In genomic region chr19:46369817-46370216, GRCh38 we compare ENCODE assay signal across 26 cellular contexts. TPM values are rescaled to one million over a fixed set of nuclear protein-coding genes. Genes with fewer than 3 reads are reported as not detected.
DNase-seq lines count a peak whose midpoint lies in the region; ATAC-seq and TF ChIP-seq lines count a peak whose summit lies in the region.
"Had no signal": no experiment of that assay in that cellular context is flagged by ENCODE, and none has a peak within 500 bp of the region (broad histone marks: within the 10 kb centered on the region; RNA-seq: fewer than 3 reads in every experiment).

No MANE protein-coding gene starts in this region.

- no peak for TF ChIP-seq CTCF in Calu3 (IDR thresholded peaks at IDR 0.05; ENCODE audit: unreplicated experiment)

- DNase-seq in activated CD4-positive, CD25-positive, alpha-beta regulatory T cell treated with anti-CD3 and anti-CD28 coated beads, Interleukin-2, amount 50 U/mL, for 72 hours: no peak
- DNase-seq in Calu3 (peak; percentile 57), SJSA1 (ENCODE audit: low read depth in 1 of 2, low spot score in 2 of 2) (no peak), kidney tubule cell (ENCODE audit: low spot score) (peak; percentile 65), NCI-H82 (lab: John Stamatoyannopoulos, UW) (no peak), middle frontal gyrus (ENCODE audit: extremely low spot score, low spot score) (no peak), T-helper 1 cell (no peak)
- DNase-seq: brain microvascular endothelial cell; DMS 273 treated with DMSO at 0.1 percent for 48 hours; erythroblast; GDM1; GM23248; heart left ventricle; left ventricle myocardium superior; MG63; naive thymus-derived CD8-positive, alpha-beta T cell; NCI-H1417 treated with DMSO at 0.1 percent for 48 hours; retina; transverse colon had no signal

- H3K4me3 ChIP-seq in SJSA1: no peak overlapping the region
- H3K4me3 ChIP-seq: GM23248, heart left ventricle, K562, MG63, transverse colon had no signal

- H3K9me3 ChIP-seq in SJSA1 (replicated peaks): no peaks in the 10 kb centered on the region
- H3K9me3 ChIP-seq: heart left ventricle, MG63, transverse colon had no signal

- H3K36me3 ChIP-seq in SJSA1: peaks cover 63% of the 10 kb centered on the region
- H3K36me3 ChIP-seq: transverse colon had no signal

- peak; percentile 55 to 67 for ATAC-seq in activated CD4-positive, CD25-positive, alpha-beta regulatory T cell treated with anti-CD3 and anti-CD28 coated beads, Interleukin-2, amount 50 U/mL, for 24 hours
- ATAC-seq: heart left ventricle; K562; left ventricle myocardium superior; naive thymus-derived CD8-positive, alpha-beta T cell had no signal

- no peak overlapping the region for H3K27ac Mint-ChIP-seq in Calu3 (ENCODE audit: unreplicated experiment)
- H3K27ac Mint-ChIP-seq: mesothelial cell of epicardium had no signal

- peaks cover 65% of the 10 kb centered on the region for H3K4me1 Mint-ChIP-seq in Calu3 (ENCODE audit: low read depth, unreplicated experiment)

- H3K27me3 Mint-ChIP-seq in Calu3 (ENCODE audit: unreplicated experiment): no peaks in the 10 kb centered on the region
- H3K27me3 Mint-ChIP-seq: CD4-positive, alpha-beta T cell; naive thymus-derived CD8-positive, alpha-beta T cell had no signal

- H3K27ac ChIP-seq in SJSA1: peak overlapping the region; percentile 51; the same call in 1 of the 2 replicates
- H3K27ac ChIP-seq: brain microvascular endothelial cell, GM23248, heart left ventricle, transverse colon had no signal

- no peaks in the 10 kb centered on the region for H3K27me3 ChIP-seq in SJSA1 (replicated peaks)
- H3K27me3 ChIP-seq: brain microvascular endothelial cell, heart left ventricle, MG63, transverse colon had no signal

- no peaks in the 10 kb centered on the region for H3K9me3 Mint-ChIP-seq in Calu3 (ENCODE audit: low read depth, unreplicated experiment)
- H3K9me3 Mint-ChIP-seq: CD4-positive, alpha-beta T cell; mesothelial cell of epicardium; naive thymus-derived CD8-positive, alpha-beta T cell had no signal

- no peak overlapping the region for H3K4me3 Mint-ChIP-seq in Calu3 (ENCODE audit: low read depth, unreplicated experiment)
- H3K4me3 Mint-ChIP-seq: CD4-positive, alpha-beta T cell; mesothelial cell of epicardium; naive thymus-derived CD8-positive, alpha-beta T cell had no signal

- CTCF ChIA-PET in Calu3 (lab: Charles Lee): interaction anchor here (0.6 to 1.5 kb wide), 8 partner anchors 11 to 485 kb away, joined by 3 to 5 read pairs (median 3); no protein-coding TSS in a partner anchor

- no TSS peak for BruUV-seq in Calu3 (replicated peaks; lab: Mats Ljungman, UMichigan)

- peaks cover 28% of the 10 kb centered on the region for H3K36me3 Mint-ChIP-seq in Calu3 (ENCODE audit: insufficient read depth, unreplicated experiment)

- peaks cover 48% of the 10 kb centered on the region for H3K4me1 ChIP-seq in SJSA1 (replicated peaks)

- intact Hi-C loops in Calu3 (cut with micrococcal nuclease; ENCODE audit: unreplicated experiment): no loop called here

RNA-seq across cellular contexts. Expression of gene PPP5C, which starts 22.9 kb away (rescaled TPM):
- 124 and 128 TPM in 2 replicates for total RNA-seq in Calu3 (2022)
- 77.3 and 79.9 TPM in 2 replicates for total RNA-seq in SJSA1 (2014; rRNA removed; shearing (Covaris generic))

RNA-seq across cellular contexts. Expression of gene CCDC8, which starts 43.5 kb away (rescaled TPM):
- total RNA-seq in Calu3 (2022): not detected in 2 replicates
- total RNA-seq in SJSA1 (2014; rRNA removed; shearing (Covaris generic)): 12.5 and 18.6 TPM in 2 replicates
- total RNA-seq: A172; CD4-positive, alpha-beta T cell; naive thymus-derived CD8-positive, alpha-beta T cell; NCI-H460 had no signal

RNA-seq across cellular contexts. Expression of gene PNMA8C, which starts 58.9 kb away (rescaled TPM):
- total RNA-seq in Calu3 (2022): not detected in 2 replicates
- total RNA-seq in SJSA1 (2014; rRNA removed; shearing (Covaris generic)): not detected in 2 replicates
- total RNA-seq: A172; CD4-positive, alpha-beta T cell; GM23248; naive thymus-derived CD8-positive, alpha-beta T cell; NCI-H460; omental fat pad; transverse colon had no signal

Comparison
In these comparisons a context has a peak if more than half of its experiments do, and no peak if none do; other contexts are left out.
1. DNase-seq: peak in Calu3 (single experiment) and kidney tubule cell (single experiment); none in activated CD4-positive, CD25-positive, alpha-beta regulatory T cell treated with anti-CD3 and anti-CD28 coated beads, Interleukin-2, amount 50 U/mL, for 72 hours (single experiment), SJSA1 (0 of 2), NCI-H82 (single experiment), middle frontal gyrus (single experiment) and T-helper 1 cell (0 of 5).
2. RNA of gene CCDC8, which starts 43.5 kb away (total RNA-seq): 12.5 to 18.6 TPM in SJSA1; not detected in Calu3; every median in the first group is over 10 times any median in the second.